Comparison of ENCODE assay signal across 9 cellular contexts in the genomic region with DNA sequence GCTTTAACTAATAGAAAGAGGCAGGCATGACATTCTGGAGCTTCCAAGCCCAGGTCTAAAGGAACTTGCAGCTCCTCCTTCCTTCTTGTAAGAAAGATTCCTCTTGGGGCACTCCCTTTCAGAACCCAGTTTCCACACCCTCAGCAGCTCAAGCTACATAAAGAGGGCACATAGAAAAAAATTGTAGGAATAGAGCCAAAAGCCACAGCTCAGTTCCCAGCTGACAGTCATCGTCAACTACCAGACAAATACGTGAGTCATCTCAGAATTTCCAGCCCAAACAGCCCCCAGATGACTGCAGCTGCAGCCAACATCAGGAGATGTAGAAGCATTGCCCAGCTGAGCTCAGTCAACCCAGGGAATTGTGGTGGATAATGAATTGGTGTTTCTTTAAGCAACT.
DNase-seq lines count a peak whose midpoint lies in the region; ATAC-seq and TF ChIP-seq lines count a peak whose summit lies in the region.
"Had no signal": no experiment of that assay in that cellular context is flagged by ENCODE, and none has a peak within 500 bp of the region (broad histone marks: within the 10 kb centered on the region; RNA-seq: fewer than 3 reads in every experiment).

No MANE protein-coding gene starts in this region.

- DNase-seq in AG09309 (ENCODE audit: low read depth) = peak; percentile 32
- DNase-seq in LHCN-M2 (ENCODE audit: low read depth) = peak; percentile 66
- peak in 38 of 61 donors; percentile 1 to 70 (median 19) for DNase-seq in caudate nucleus (lab: John Stamatoyannopoulos, UW)
- peak; percentile 97 for DNase-seq in kidney tubule cell (ENCODE audit: low spot score)
- DNase-seq in NCI-H187 treated with DMSO at 0.1 percent for 48 hours (lab: John Stamatoyannopoulos, UW) = no peak
- no peak for DNase-seq in activated T-cell treated with anti-CD3 and anti-CD28 coated beads, Interleukin-2, amount 50 U/mL, for 48 hours
- DNase-seq: activated CD4-positive, alpha-beta T cell treated with anti-CD3 and anti-CD28 coated beads, Interleukin-2, amount 10 ng/mL, durations not matched to agents 7 days and 5 days had no signal

- H3K27ac ChIP-seq in caudate nucleus (ENCODE audit: low read depth, low read length) = peak overlapping the region; percentile 22

- no peak for TF ChIP-seq CTCF in AG09309 (IDR thresholded peaks at IDR 0.05; ENCODE audit: control insufficient read depth, insufficient read depth, low read depth, low read length, missing control alignments)

- ATAC-seq in HG03045 (IDR thresholded peaks at IDR 0.05; ENCODE audit: unreplicated experiment) (no peak), HG02884 (IDR thresholded peaks at IDR 0.05; ENCODE audit: unreplicated experiment) (no peak)

- H3K4me3 ChIP-seq in AG09309 (ENCODE audit: control insufficient read depth, low read depth, low read length) = no peak overlapping the region

Comparison
In these comparisons a context has a peak if more than half of its experiments do, and no peak if none do; other contexts are left out.
1. DNase-seq: peak in AG09309 (single experiment), LHCN-M2 (single experiment), caudate nucleus (38 of 61) and kidney tubule cell (single experiment); none in NCI-H187 treated with DMSO at 0.1 percent for 48 hours (single experiment) and activated T-cell treated with anti-CD3 and anti-CD28 coated beads, Interleukin-2, amount 50 U/mL, for 48 hours (0 of 2).